Comparison of ENCODE assay signal across 8 cellular contexts in genomic region chr6:73580247-73581149, GRCh38. TPM values are rescaled to one million over a fixed set of nuclear protein-coding genes. Genes with fewer than 3 reads are reported as not detected.
DNase-seq lines count a peak whose midpoint lies in the region; ATAC-seq and TF ChIP-seq lines count a peak whose summit lies in the region.

No MANE protein-coding gene starts in this region.

- peak overlapping the region; percentile 75 to 85 (median 81) for H3K27ac ChIP-seq in gastrocnemius medialis

- H3K27ac Mint-ChIP-seq in T-helper 2 cell treated with Interferon-gamma antibody and Interleukin-4, amounts not matched to agents 5 μg/mL and 100 μg/mL, for 36 hours = peak overlapping the region; percentile 89

- H3K4me1 Mint-ChIP-seq in T-helper 2 cell treated with Interferon-gamma antibody and Interleukin-4, amounts not matched to agents 5 μg/mL and 100 μg/mL, for 36 hours (ENCODE audit: low read depth) = peaks cover 24% of the 10 kb centered on the region

- peaks cover 11% of the 10 kb centered on the region for H3K36me3 Mint-ChIP-seq in T-helper 2 cell treated with Interferon-gamma antibody and Interleukin-4, amounts not matched to agents 5 μg/mL and 100 μg/mL, for 36 hours (ENCODE audit: low read depth)

- no peaks in the 10 kb centered on the region for H3K36me3 ChIP-seq in gastrocnemius medialis

- DNase-seq in CD1c-positive myeloid dendritic cell (ENCODE audit: extremely low spot score) = peak; percentile 91
- DNase-seq in HK-2 (ENCODE audit: unreplicated experiment) = peak; percentile 95
- peak; percentile 72 for DNase-seq in T-helper 2 cell treated with Interferon-gamma antibody and Interleukin-4, amounts not matched to agents 5 μg/mL and 100 μg/mL, for 36 hours (ENCODE audit: low spot score)
- DNase-seq in astrocyte of the cerebellum (ENCODE audit: low read depth) = peak; percentile 97
- DNase-seq in iPS DF 4.7 (ENCODE audit: extremely low read depth, low spot score) = peak; percentile 91
- DNase-seq in gastrocnemius medialis = peak; percentile 49 to 67
- no peak for DNase-seq in NCI-H526 (lab: John Stamatoyannopoulos, UW)

- TF ChIP-seq CTCF in astrocyte of the cerebellum (IDR thresholded peaks at IDR 0.05; ENCODE audit: low read depth, low read length, missing control alignments) (peak; percentile 57), gastrocnemius medialis (IDR thresholded peaks at IDR 0.05 in 4 of 5, conservative IDR thresholded peaks at IDR 0.05 in 1 of 5) (peak in 2 of 5 experiments; percentile 32 to 44)

- H3K27me3 ChIP-seq in gastrocnemius medialis = no peaks in the 10 kb centered on the region

- H3K4me1 ChIP-seq in gastrocnemius medialis = peaks cover 18% of the 10 kb centered on the region in 2 donors

- in situ Hi-C loops in astrocyte of the cerebellum (cut with HindIII; ENCODE audit: low sequenced_read_pairs) = no loop called here
- in situ Hi-C loops in gastrocnemius medialis (cut with MboI; ENCODE audit: low sequenced_read_pairs in 4 of 4) = loop anchor here in 1 of 4 donors (10.0 kb wide), 1 partner anchor 56 kb away; the partner anchor contains the start of gene EEF1A1

- intact Hi-C loops in gastrocnemius medialis (cut with DNase I; ENCODE audit: low total_unique reads) = loop anchor here (2.0 kb wide), 1 partner anchor 60 kb away; the partner anchor contains the start of gene EEF1A1

- no peaks in the 10 kb centered on the region for H3K27me3 Mint-ChIP-seq in T-helper 2 cell treated with Interferon-gamma antibody and Interleukin-4, amounts not matched to agents 5 μg/mL and 100 μg/mL, for 36 hours (ENCODE audit: low read depth)

- TF ChIP-seq POLR2A in gastrocnemius medialis (IDR thresholded peaks at IDR 0.05) = peak; percentile 16 to 53

- H3K4me3 ChIP-seq in astrocyte of the cerebellum (ENCODE audit: low read depth, low read length) = peak overlapping the region; percentile 17
- H3K4me3 ChIP-seq in gastrocnemius medialis = peak overlapping the region; percentile 27 to 42 (median 37)

- H3K9me3 Mint-ChIP-seq in T-helper 2 cell treated with Interferon-gamma antibody and Interleukin-4, amounts not matched to agents 5 μg/mL and 100 μg/mL, for 36 hours = peaks cover 14% of the 10 kb centered on the region

- no peaks in the 10 kb centered on the region for H3K9me3 ChIP-seq in gastrocnemius medialis

- ATAC-seq in GM19463 (IDR thresholded peaks at IDR 0.05; ENCODE audit: unreplicated experiment) (peak; percentile 78), gastrocnemius medialis (peak; percentile 89 to 91)

- peak overlapping the region; percentile 68 for H3K4me3 Mint-ChIP-seq in T-helper 2 cell treated with Interferon-gamma antibody and Interleukin-4, amounts not matched to agents 5 μg/mL and 100 μg/mL, for 36 hours

RNA-seq across cellular contexts. Expression of gene EEF1A1, which starts 59.7 kb away (rescaled TPM):
- 1,000 to 10,000 TPM in 3 of 4 donors, 100 to 1,000 TPM in 1; 846 to 1,271 (median 1,198) TPM for total RNA-seq in gastrocnemius medialis

Comparison
In these comparisons a context has a peak if more than half of its experiments do, and no peak if none do; other contexts are left out.
1. DNase-seq: peak in CD1c-positive myeloid dendritic cell (single experiment), HK-2 (single experiment), T-helper 2 cell treated with Interferon-gamma antibody and Interleukin-4, amounts not matched to agents 5 μg/mL and 100 μg/mL, for 36 hours (single experiment), astrocyte of the cerebellum (single experiment), iPS DF 4.7 (single experiment) and gastrocnemius medialis (2 of 2); none in NCI-H526 (0 of 2).